ENCODE assay signal across 1 cellular context in the genomic region with DNA sequence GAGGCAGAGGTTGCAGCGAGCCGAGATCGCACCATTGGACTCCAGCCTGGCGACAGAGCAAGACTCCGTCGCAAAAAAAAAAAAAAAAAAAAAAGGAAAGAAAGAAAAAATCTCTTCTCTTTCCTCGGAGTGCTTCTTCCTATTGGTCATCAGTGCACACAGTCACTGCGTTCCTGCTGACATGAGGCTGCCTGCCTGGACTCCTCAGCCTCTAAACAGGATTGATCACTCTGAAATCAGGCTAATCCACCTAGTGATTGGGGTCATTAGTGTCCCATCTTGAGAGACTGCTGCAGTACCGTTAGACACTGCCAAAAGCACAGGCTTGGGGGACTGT.
TF ChIP-seq lines count a peak whose summit lies in the region.

No MANE protein-coding gene starts in this region.

TF ChIP-seq in HepG2, 621 proteins besides CTCF, POLR2A, EP300 and RAD21:
- no peak for TF ChIP-seq ZNF34 (CRISPR knock-in tag; IDR thresholded peaks at IDR 0.05; ENCODE audit: borderline replicate concordance)
- TF ChIP-seq SSRP1 (CRISPR knock-in tag; IDR thresholded peaks at IDR 0.05), result peak; percentile 5; the same call in 1 of the 2 replicates
- TF ChIP-seq, protein P1, sequence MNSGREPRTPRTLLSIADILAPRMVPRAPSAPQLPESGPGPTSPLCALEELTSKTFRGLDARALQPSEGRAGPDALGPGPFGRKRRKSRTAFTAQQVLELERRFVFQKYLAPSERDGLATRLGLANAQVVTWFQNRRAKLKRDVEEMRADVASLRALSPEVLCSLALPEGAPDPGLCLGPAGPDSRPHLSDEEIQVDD (CRISPR knock-in tag; IDR thresholded peaks at IDR 0.05; ENCODE audit: borderline replicate concordance), result no peak
TF ChIP-seq in HepG2: peak in this region for 1.
